In genomic region chr6:31287621-31288020, GRCh38 we compare ENCODE assay signal across 20 cellular contexts.
"Had no signal": no experiment of that assay in that cellular context is flagged by ENCODE, and none has a peak within 500 bp of the region (broad histone marks: within the 10 kb centered on the region; RNA-seq: fewer than 3 reads in every experiment).

No MANE protein-coding gene starts in this region.

- H3K9me3 Mint-ChIP-seq: dendritic cell treated with granulocyte-macrophage colony-stimulating factor and Interleukin-4, amounts not matched to agents 40 ng/mL and 50 ng/mL, for 4 days; stimulated activated naive B cell treated with anti-CD40 and anti-IgM and Interleukin-4, amounts not matched to agents 10 μg/mL and 1 μg/mL and 100 μg/mL, for 72 hours; stimulated activated naive CD8-positive, alpha-beta T cell treated with anti-CD3 and anti-CD28 coated beads, Interleukin-15, amount 100 ng/mL, for 72 hours had no signal

- H3K4me3 ChIP-seq: esophagus squamous epithelium, gastroesophageal sphincter, sigmoid colon, skin epidermis, testis, transverse colon had no signal

- H3K36me3 Mint-ChIP-seq: immature natural killer cell; stimulated activated naive B cell treated with anti-CD40 and anti-IgM and Interleukin-4, amounts not matched to agents 10 μg/mL and 1 μg/mL and 100 μg/mL, for 72 hours had no signal

- H3K36me3 ChIP-seq: esophagus squamous epithelium, gastroesophageal sphincter, neutrophil, sigmoid colon, transverse colon had no signal

- H3K27ac ChIP-seq: esophagus squamous epithelium, gastroesophageal sphincter, neutrophil, sigmoid colon, skin epidermis, testis, transverse colon had no signal

- H3K4me1 ChIP-seq: esophagus squamous epithelium, gastroesophageal sphincter, sigmoid colon, testis, transverse colon had no signal

- ATAC-seq: gastroesophageal sphincter; left ventricle myocardium superior; stimulated activated naive B cell treated with anti-CD40 and anti-IgM and Interleukin-4, amounts not matched to agents 10 μg/mL and 1 μg/mL and 100 μg/mL, for 72 hours; stimulated activated naive CD8-positive, alpha-beta T cell treated with anti-CD3 and anti-CD28 coated beads, Interleukin-15, amount 100 ng/mL, for 72 hours had no signal

- H3K4me3 Mint-ChIP-seq: dendritic cell treated with granulocyte-macrophage colony-stimulating factor and Interleukin-4, amounts not matched to agents 40 ng/mL and 50 ng/mL, for 4 days; immature natural killer cell; naive B cell; nephron; stimulated activated naive B cell treated with anti-CD40 and anti-IgM and Interleukin-4, amounts not matched to agents 10 μg/mL and 1 μg/mL and 100 μg/mL, for 72 hours; stimulated activated naive CD8-positive, alpha-beta T cell treated with anti-CD3 and anti-CD28 coated beads, Interleukin-15, amount 100 ng/mL, for 72 hours had no signal

- FAIRE-seq: colon, keratinocyte had no signal

- H3K9me3 ChIP-seq: esophagus squamous epithelium, gastroesophageal sphincter, neutrophil, sigmoid colon, testis, transverse colon had no signal

- H3K4me1 Mint-ChIP-seq: naive B cell, nephron had no signal

- H3K27me3 ChIP-seq: testis had no signal

- H3K27ac Mint-ChIP-seq: dendritic cell treated with granulocyte-macrophage colony-stimulating factor and Interleukin-4, amounts not matched to agents 40 ng/mL and 50 ng/mL, for 4 days; immature natural killer cell; naive B cell; nephron; stimulated activated naive B cell treated with anti-CD40 and anti-IgM and Interleukin-4, amounts not matched to agents 10 μg/mL and 1 μg/mL and 100 μg/mL, for 72 hours; stimulated activated naive CD8-positive, alpha-beta T cell treated with anti-CD3 and anti-CD28 coated beads, Interleukin-15, amount 100 ng/mL, for 72 hours had no signal

- DNase-seq: esophagus squamous epithelium; foreskin fibroblast; immature natural killer cell; left ventricle myocardium superior; mesendoderm; naive B cell; sigmoid colon; stimulated activated CD4-positive, alpha-beta T cell treated with anti-CD3 and anti-CD28 coated beads, Interleukin-2, amount 100 ng/mL, for 24 hours; stimulated activated CD4-positive, alpha-beta T cell treated with anti-CD3 and anti-CD28 coated beads, Interleukin-4, amount 100 ng/mL, for 4 hours; stimulated activated naive B cell treated with anti-CD40 and anti-IgM and Interleukin-4, amounts not matched to agents 10 μg/mL and 1 μg/mL and 100 μg/mL, for 72 hours; stimulated activated naive CD8-positive, alpha-beta T cell treated with anti-CD3 and anti-CD28 coated beads, Interleukin-15, amount 100 ng/mL, for 72 hours; testis; transverse colon had no signal
